20 cellular contexts compared by ENCODE assay signal in the genomic region with DNA sequence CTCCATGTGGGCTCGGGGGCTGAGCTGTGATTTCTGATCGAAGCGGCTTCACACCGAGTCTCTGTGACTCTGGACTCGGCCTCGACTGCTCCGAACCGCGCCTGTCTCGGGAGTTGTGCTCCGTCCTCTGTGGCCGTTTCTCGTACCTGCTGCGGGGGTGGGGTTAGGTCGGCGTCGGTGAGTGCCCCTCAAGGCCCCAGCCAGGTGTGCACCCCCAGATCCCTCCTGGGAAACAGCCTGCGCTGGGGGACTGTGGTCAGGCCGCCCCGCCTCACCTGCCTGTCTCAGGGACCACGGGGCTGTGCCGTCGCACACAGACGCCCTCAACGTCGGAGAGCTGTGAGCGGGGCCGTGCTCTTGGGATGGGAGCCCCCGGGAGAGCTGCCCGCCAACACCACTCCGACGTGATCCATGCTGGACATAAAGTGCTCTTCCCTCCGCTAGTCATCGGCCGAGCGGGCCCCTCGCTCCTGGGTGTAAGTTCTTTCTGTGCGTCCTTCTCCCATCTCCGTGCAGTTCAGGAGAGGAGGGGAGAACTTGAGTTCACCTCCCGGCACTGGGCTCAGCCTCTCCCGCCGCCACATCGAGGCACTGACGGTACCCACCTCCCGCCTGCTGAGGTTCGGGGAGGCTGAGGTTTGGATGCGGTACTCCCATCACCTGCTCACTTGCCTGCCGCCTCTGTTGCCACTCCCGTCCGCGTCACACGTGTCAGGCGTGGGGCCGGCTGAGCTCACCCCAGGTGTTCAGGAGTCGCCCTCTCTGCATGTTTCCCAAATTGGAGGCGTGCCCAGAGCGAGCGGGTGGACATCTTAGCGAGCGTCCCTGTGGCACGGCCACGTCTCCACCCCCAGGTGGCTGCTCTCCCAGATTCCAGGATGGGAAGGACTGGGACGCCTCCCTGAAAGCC. TPM values are rescaled to one million over a fixed set of nuclear protein-coding genes. Genes with fewer than 3 reads are reported as not detected.
DNase-seq lines count a peak whose midpoint lies in the region; ATAC-seq, FAIRE-seq and TF ChIP-seq lines count a peak whose summit lies in the region.
"Had no signal": no experiment of that assay in that cellular context is flagged by ENCODE, and none has a peak within 500 bp of the region (broad histone marks: within the 10 kb centered on the region; RNA-seq: fewer than 3 reads in every experiment).

No MANE protein-coding gene starts in this region.

- no peak overlapping the region for H3K9ac ChIP-seq in H1 (replicated peaks in 1 of 4; ENCODE audit: extremely low read depth in 1 of 4, low read depth in 3 of 4, low read length in 3 of 4)
- H3K9ac ChIP-seq in neural progenitor cell = no peak overlapping the region

- no peak overlapping the region for H3K14ac ChIP-seq in H1 (ENCODE audit: insufficient read length)

- H3K27ac ChIP-seq in Panc1 (ENCODE audit: low read length) (no peak overlapping the region), H1 (ENCODE audit: low read depth, low read length) (no peak overlapping the region), sigmoid colon (no peak overlapping the region), neural progenitor cell (no peak overlapping the region)
- H3K27ac ChIP-seq: A549, C4-2B had no signal

- no peak overlapping the region for H2BK20ac ChIP-seq in H1 (ENCODE audit: low read length)

- no peak for TF ChIP-seq EP300 in H1 (IDR thresholded peaks at IDR 0.05; ENCODE audit: borderline replicate concordance in 1 of 2, low read depth in 2 of 2, low read length in 2 of 2)
- no peak for TF ChIP-seq EP300 in sigmoid colon (IDR thresholded peaks at IDR 0.05)

- no peak for TF ChIP-seq CTCF in CD14-positive monocyte (IDR thresholded peaks at IDR 0.05)
- no peak for TF ChIP-seq CTCF in Panc1 (IDR thresholded peaks at IDR 0.05)
- TF ChIP-seq CTCF in H1 (IDR thresholded peaks at IDR 0.05; ENCODE audit: control extremely low read depth in 1 of 3, insufficient read depth in 1 of 3, low read depth in 1 of 3, low read length in 3 of 3) = no peak
- TF ChIP-seq CTCF in sigmoid colon (IDR thresholded peaks at IDR 0.05) = no peak
- TF ChIP-seq CTCF in omental fat pad (IDR thresholded peaks at IDR 0.05) = no peak
- no peak for TF ChIP-seq CTCF in neural progenitor cell (IDR thresholded peaks at IDR 0.05)

- H2AK5ac ChIP-seq in H1 (ENCODE audit: low read depth, low read length) = no peak overlapping the region

- H3K9me3 ChIP-seq in Panc1 (ENCODE audit: control insufficient read depth, insufficient read depth, low read depth, low read length) = peaks cover 13% of the 10 kb centered on the region; the same call in 1 of the 2 replicates
- peaks cover 12 to 13% of the 10 kb centered on the region in 2 experiments for H3K9me3 ChIP-seq in H1 (ENCODE audit: insufficient read depth in 2 of 2, low read depth in 1 of 2, low read length in 1 of 2)
- H3K9me3 ChIP-seq in sigmoid colon = peaks cover 0 to 6% (median 0%) of the 10 kb centered on the region in 4 donors
- H3K9me3 ChIP-seq in neural progenitor cell (ENCODE audit: low read depth) = peaks cover 6% of the 10 kb centered on the region
- H3K9me3 ChIP-seq: BE2C had no signal

- H3K23me2 ChIP-seq in H1 (ENCODE audit: low read depth, low read length) = no peaks in the 10 kb centered on the region

- intact Hi-C loops in CD14-positive monocyte (cut with micrococcal nuclease) = no loop called here
- intact Hi-C loops in Panc1 (cut with micrococcal nuclease; ENCODE audit: unreplicated experiment) = no loop called here
- intact Hi-C loops in sigmoid colon (cut with DNase I) = no loop called here

- no peaks in the 10 kb centered on the region for H3F3A ChIP-seq in neural progenitor cell (ENCODE audit: low read depth)

- H3K56ac ChIP-seq in H1 (replicated peaks; ENCODE audit: insufficient read length, low read depth, low read length) = no peak overlapping the region

- POLR2A ChIA-PET in Panc1 (lab: Charles Lee) (no interaction called here), H1 (lab: Charles Lee; ENCODE audit: partially characterized antibody) (no interaction called here)

- no peak overlapping the region for H2AFZ ChIP-seq in H1 (ENCODE audit: low read length)
- no peak overlapping the region for H2AFZ ChIP-seq in neural progenitor cell (replicated peaks)

- CTCF ChIA-PET in Panc1 (lab: Charles Lee) (no interaction called here), H1 (lab: Charles Lee; ENCODE audit: partially characterized antibody) (no interaction called here)

- H3K4me1 ChIP-seq in Panc1 (ENCODE audit: control insufficient read depth, insufficient read depth, low read length) (no peaks in the 10 kb centered on the region), H1 (replicated peaks in 1 of 4; ENCODE audit: control insufficient read depth in 3 of 4, insufficient read depth in 4 of 4, low read length in 3 of 4) (no peaks in the 10 kb centered on the region), sigmoid colon (no peaks in the 10 kb centered on the region), neural progenitor cell (no peaks in the 10 kb centered on the region)
- H3K4me1 ChIP-seq: A549, BE2C, HAP-1 had no signal

- TF ChIP-seq POLR2A in H1 (IDR thresholded peaks at IDR 0.05; ENCODE audit: control extremely low read depth in 1 of 2, low read depth in 2 of 2, low read length in 2 of 2) (no peak), sigmoid colon (IDR thresholded peaks at IDR 0.05) (no peak)

- BruUV-seq in Panc1 (replicated peaks; lab: Mats Ljungman, UMichigan) = no TSS peak

- ATAC-seq in Panc1 = peak; percentile 34; the same call in 1 of the 2 replicates
- ATAC-seq in omental fat pad (ENCODE audit: low FRiP score) = no peak
- ATAC-seq: A549 had no signal

- H3K4me2 ChIP-seq in H1 (ENCODE audit: insufficient read depth in 1 of 2, low read depth in 2 of 2, low read length in 2 of 2) (no peak overlapping the region), neural progenitor cell (no peak overlapping the region)
- H3K4me2 ChIP-seq: A549 had no signal

- no peaks in the 10 kb centered on the region for H3K4me1 Mint-ChIP-seq in CD14-positive monocyte
- H3K4me1 Mint-ChIP-seq in neural progenitor cell = no peaks in the 10 kb centered on the region

- H3K27me3 Mint-ChIP-seq in CD14-positive monocyte (ENCODE audit: low read depth in 3 of 3) (no peaks in the 10 kb centered on the region), neural progenitor cell (ENCODE audit: insufficient read depth, low read depth) (peaks cover 2% of the 10 kb centered on the region)

- H3K27me3 ChIP-seq in Panc1 (ENCODE audit: control insufficient read depth, insufficient read depth, low read length) (no peaks in the 10 kb centered on the region), H1 (replicated peaks in 1 of 4; ENCODE audit: control insufficient read depth in 3 of 4, extremely low read depth in 1 of 4, insufficient read depth in 3 of 4, low read length in 3 of 4) (no peaks in the 10 kb centered on the region), sigmoid colon (no peaks in the 10 kb centered on the region), neural progenitor cell (no peaks in the 10 kb centered on the region)
- H3K27me3 ChIP-seq: BE2C had no signal

- H3K36me3 Mint-ChIP-seq in CD14-positive monocyte = peaks cover 89 to 94% of the 10 kb centered on the region in 2 donors
- peaks cover 48% of the 10 kb centered on the region for H3K36me3 Mint-ChIP-seq in neural progenitor cell

- H4K5ac ChIP-seq in H1 (ENCODE audit: insufficient read length, low read depth, low read length) = no peak overlapping the region

- TF ChIP-seq RAD21 in H1 (IDR thresholded peaks at IDR 0.05 in 1 of 2, conservative IDR thresholded peaks at IDR 0.05 in 1 of 2; ENCODE audit: low read depth in 2 of 2, low read length in 2 of 2) = no peak

- no peak overlapping the region for H3K18ac ChIP-seq in H1 (ENCODE audit: extremely low read depth, low read length)

- peaks cover 3% of the 10 kb centered on the region; the same call in 1 of the 2 replicates for H3K36me3 ChIP-seq in Panc1 (ENCODE audit: control insufficient read depth, insufficient read depth, low read length)
- H3K36me3 ChIP-seq in H1 (ENCODE audit: control insufficient read depth in 2 of 4, insufficient read depth in 4 of 4, low read length in 3 of 4) = peaks cover 5 to 45% (median 29%) of the 10 kb centered on the region in 4 experiments; a peak in 7 of 8 replicates
- peaks cover 8 to 86% (median 47%) of the 10 kb centered on the region in 4 donors for H3K36me3 ChIP-seq in sigmoid colon
- peaks cover 13% of the 10 kb centered on the region for H3K36me3 ChIP-seq in neural progenitor cell

- no peak overlapping the region for H2BK120ac ChIP-seq in H1 (replicated peaks; ENCODE audit: low read depth, low read length)

- H3K23ac ChIP-seq in H1 (ENCODE audit: insufficient read length) = no peak overlapping the region

- in situ Hi-C loops in Panc1 (cut with HindIII; ENCODE audit: low pct_unique_long_range_greater_than_20kb, low sequenced_read_pairs) = no loop called here

- H4K20me1 ChIP-seq in H1 (replicated peaks in 1 of 2; ENCODE audit: control insufficient read depth in 1 of 2, insufficient read depth in 2 of 2, low read length in 2 of 2) = peaks cover 0 to 9% of the 10 kb centered on the region in 2 experiments
- H4K20me1 ChIP-seq in neural progenitor cell (ENCODE audit: low read depth) = no peaks in the 10 kb centered on the region

- H3K4me3 Mint-ChIP-seq in CD14-positive monocyte = no peak overlapping the region
- no peak overlapping the region for H3K4me3 Mint-ChIP-seq in neural progenitor cell
- H3K4me3 Mint-ChIP-seq: CD8-positive, alpha-beta T cell had no signal

- H4K8ac ChIP-seq in H1 (ENCODE audit: extremely low read depth, insufficient read depth, low read length) = peak overlapping the region; percentile 85

- no peak overlapping the region for H2BK12ac ChIP-seq in H1 (ENCODE audit: low read depth, low read length)

- H4K91ac ChIP-seq in H1 (replicated peaks; ENCODE audit: insufficient read length, low read length) = no peak overlapping the region

- H2BK15ac ChIP-seq in H1 (ENCODE audit: low read length) = no peak overlapping the region

- 94% methylated on average over 51 of the region's 63 CpGs; no CpG with 5 or more reads in 1 of the 2 experiments for WGBS in H1 (ENCODE audit: extremely low coverage in 1 of 2, insufficient coverage in 1 of 2, insufficient read length in 1 of 2, insufficient replicate concordance in 2 of 2, low coverage in 1 of 2, low lambda C conversion rate in 2 of 2, missing lambda C conversion rate in 1 of 2), 2 experiments
- 97 to 98% methylated on average over 63 of the region's 63 CpGs for WGBS in sigmoid colon, 2 donors

- no peak overlapping the region for H2BK5ac ChIP-seq in H1 (ENCODE audit: low read depth, low read length)

- H3K79me1 ChIP-seq in H1 (ENCODE audit: low read depth, low read length) = no peaks in the 10 kb centered on the region

- H3K4me3 ChIP-seq in Panc1 (ENCODE audit: low read depth in 2 of 2, low read length in 2 of 2) (no peak overlapping the region), H1 (ENCODE audit: extremely low read depth in 1 of 4, insufficient read depth in 2 of 4, low read depth in 3 of 4, low read length in 4 of 4) (no peak overlapping the region), sigmoid colon (no peak overlapping the region), neural progenitor cell (no peak overlapping the region)
- H3K4me3 ChIP-seq: A549, HAP-1 had no signal

- DNase-seq in CD14-positive monocyte (ENCODE audit: low spot score) = peak; percentile 30
- DNase-seq in Panc1 (ENCODE audit: low read depth, low spot score) = no peak
- DNase-seq in H1 (ENCODE audit: low read depth in 1 of 2, low spot score in 2 of 2) = no peak
- peak; percentile 61 for DNase-seq in sigmoid colon
- DNase-seq in NCI-H2081 (lab: John Stamatoyannopoulos, UW) = no peak
- DNase-seq in omental fat pad (ENCODE audit: low spot score) = no peak
- DNase-seq in neural progenitor cell (ENCODE audit: low spot score) = no peak
- DNase-seq: BE2C, COR-L47, DMS153, DMS79 treated with DMSO at 0.1 percent for 48 hours, EL, GOT3 had no signal

- H3K4ac ChIP-seq in H1 (replicated peaks; ENCODE audit: insufficient read length, low read depth, low read length) = no peak overlapping the region

- H3K9me3 Mint-ChIP-seq in CD14-positive monocyte (peaks cover 68 to 88% (median 77%) of the 10 kb centered on the region in 7 donors), neural progenitor cell (peaks cover 25% of the 10 kb centered on the region)
- H3K9me3 Mint-ChIP-seq: CD8-positive, alpha-beta T cell had no signal

- peak overlapping the region in 1 of 7 donors; percentile 42 for H3K27ac Mint-ChIP-seq in CD14-positive monocyte
- no peak overlapping the region for H3K27ac Mint-ChIP-seq in neural progenitor cell
- H3K27ac Mint-ChIP-seq: CD8-positive, alpha-beta T cell had no signal

- no peak for FAIRE-seq in H1 (lab: Jason Lieb, UNC)
- FAIRE-seq: A549, D721Med, G401.6, GM12891 had no signal

- H3K79me2 ChIP-seq in H1 (ENCODE audit: control insufficient read depth in 1 of 2, insufficient read depth in 2 of 2, low read length in 2 of 2) (no peaks in the 10 kb centered on the region; a peak in 1 of 4 replicates), neural progenitor cell (ENCODE audit: low read depth) (no peaks in the 10 kb centered on the region)

RNA-seq across cellular contexts. Expression of a gene that starts 55.7 kb away (rescaled TPM):
- polyA plus RNA-seq in CD14-positive monocyte = 1 to 10 TPM; 9.1 TPM
- total RNA-seq in Panc1 (2021; ENCODE audit: unreplicated experiment) = 52.8 TPM
- 59.4 TPM for polyA plus RNA-seq in Panc1 (2012; ENCODE audit: insufficient read length)
- 35.3 and 37.0 TPM in 2 replicates for total RNA-seq in H1 (2021; fragmentation: NEBNext Ultra II Directional; extraction: Animal tissue kit (Norgen Biotek cat#: 25700))
- polyA plus RNA-seq in H1 (2011; rRNA removed) = 16.6 and 25.3 TPM in 2 replicates
- 20.0 TPM for polyA plus RNA-seq in H1 (2011; cell fraction: cytosol; rRNA removed)
- polyA plus RNA-seq in H1 (2011; cell fraction: nucleus; rRNA removed) = 27.3 TPM
- 21.7 to 30.5 TPM (median 28.9 TPM) in 4 replicates for polyA plus RNA-seq in H1 (2012, experiment 1 of 2)
- polyA plus RNA-seq in H1 (2012, experiment 2 of 2) = 25.8 TPM
- 17.4 TPM for polyA plus RNA-seq in H1 (2013, experiment 1 of 2)
- polyA plus RNA-seq in H1 (2013, experiment 2 of 2) = 16.8 TPM
- polyA minus RNA-seq in H1 (2011; rRNA and poly(A)+ RNA removed) = 12.5 and 14.4 TPM in 2 replicates
- polyA minus RNA-seq in H1 (2011; cell fraction: cytosol; rRNA and poly(A)+ RNA removed) = 18.3 TPM
- polyA minus RNA-seq in H1 (2011; cell fraction: nucleus; rRNA and poly(A)+ RNA removed) = 19.1 TPM
- 10 to 100 TPM; 11.1 to 14.7 (median 12.6) TPM for total RNA-seq in sigmoid colon
- polyA plus RNA-seq in sigmoid colon = 10 to 100 TPM; 15.6 to 25.9 (median 22.3) TPM
- total RNA-seq in omental fat pad = 10 to 100 TPM; 11.8 to 25.2 (median 16.0) TPM
- total RNA-seq in neural progenitor cell (ENCODE audit: low replicate concordance) = 11.8 and 25.9 TPM in 2 replicates

Comparison
In these comparisons a context has a peak if more than half of its experiments do, and no peak if none do; other contexts are left out.
1. DNase-seq: peak in CD14-positive monocyte (single experiment) and sigmoid colon (single experiment); none in Panc1 (single experiment), H1 (0 of 2), NCI-H2081 (0 of 2), omental fat pad (single experiment) and neural progenitor cell (single experiment).